8 cellular contexts compared by ENCODE assay signal in the genomic region with DNA sequence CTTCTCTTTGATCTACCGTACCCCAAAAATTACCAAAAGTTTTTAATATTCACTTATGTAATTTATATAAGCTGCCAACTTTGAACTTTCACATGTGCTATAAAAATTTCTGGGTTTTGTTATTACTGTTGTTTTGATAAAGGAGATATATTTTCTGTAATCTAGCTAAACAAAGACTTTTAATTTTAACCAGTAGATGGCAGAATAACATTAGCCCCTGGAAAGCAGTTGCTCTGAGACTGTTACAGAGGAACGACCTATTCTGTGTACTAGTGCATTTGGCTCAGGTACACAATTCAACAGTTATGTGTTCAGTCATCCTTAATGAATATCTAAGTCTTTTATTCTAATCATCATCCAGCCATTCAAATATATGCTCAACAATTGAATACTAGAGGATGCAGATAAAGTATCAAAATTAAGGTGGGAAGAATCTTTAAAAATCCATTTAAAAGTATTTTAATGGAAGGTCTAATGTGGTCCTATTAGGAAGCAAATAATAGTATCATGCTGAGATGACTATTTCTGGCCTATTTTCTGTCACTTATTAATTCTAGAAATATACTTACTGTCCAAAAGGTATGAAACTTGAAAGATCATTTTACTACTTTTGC. TPM values are rescaled to one million over a fixed set of nuclear protein-coding genes. Genes with fewer than 3 reads are reported as not detected.
DNase-seq lines count a peak whose midpoint lies in the region; ATAC-seq, FAIRE-seq and TF ChIP-seq lines count a peak whose summit lies in the region.

No MANE protein-coding gene starts in this region.

- H3K56ac ChIP-seq in mesendoderm (ENCODE audit: low read length): no peak overlapping the region

- no peak overlapping the region for H3K23ac ChIP-seq in mesendoderm (ENCODE audit: low read length)

- no peak overlapping the region for H3K18ac ChIP-seq in mesendoderm (ENCODE audit: low read length)

- H3K36me3 ChIP-seq in mesendoderm (ENCODE audit: control insufficient read depth, insufficient read depth, low read length): no peaks in the 10 kb centered on the region

- FAIRE-seq in D721Med (lab: Jason Lieb, UNC) (peak; percentile 56), GM19239 (lab: Jason Lieb, UNC) (peak; percentile 90)

- H3K4ac ChIP-seq in mesendoderm (ENCODE audit: low read depth, low read length): no peak overlapping the region

- no peak for DNase-seq in D721Med (ENCODE audit: insufficient read length, low spot score)
- peak; percentile 12 for DNase-seq in GM19239 (ENCODE audit: insufficient read length, low spot score)
- peak; percentile 60 for DNase-seq in NCI-H82 (lab: John Stamatoyannopoulos, UW)
- DNase-seq in coronary artery (ENCODE audit: low spot score): no peak
- peak; percentile 35 for DNase-seq in mesendoderm
- DNase-seq in middle frontal gyrus (ENCODE audit: extremely low spot score, low spot score): no peak

- peaks cover 8% of the 10 kb centered on the region for H3K79me2 ChIP-seq in mesendoderm (ENCODE audit: control insufficient read depth, insufficient read depth, low read length)

- ATAC-seq in HG03175 (IDR thresholded peaks at IDR 0.05; ENCODE audit: unreplicated experiment) (peak; percentile 88), HG03520 (IDR thresholded peaks at IDR 0.05; ENCODE audit: unreplicated experiment) (no peak)

- peaks cover 2% of the 10 kb centered on the region for H3K79me1 ChIP-seq in mesendoderm (ENCODE audit: low read length)

- H4K5ac ChIP-seq in mesendoderm (ENCODE audit: low read length): no peak overlapping the region

- WGBS in mesendoderm (ENCODE audit: extremely low coverage, insufficient coverage, low lambda C conversion rate): no CpG with 5 or more reads among the region's 2 CpGs

- H3K4me3 ChIP-seq in coronary artery (no peak overlapping the region), mesendoderm (ENCODE audit: low read length) (no peak overlapping the region)

- H3K27ac ChIP-seq in coronary artery: no peak overlapping the region
- no peak overlapping the region for H3K27ac ChIP-seq in mesendoderm (ENCODE audit: low read depth, low read length)

- H2AK5ac ChIP-seq in mesendoderm (ENCODE audit: low read length): no peak overlapping the region

- H4K8ac ChIP-seq in mesendoderm (ENCODE audit: low read depth, low read length): no peak overlapping the region

- no peak overlapping the region for H2BK15ac ChIP-seq in mesendoderm (replicated peaks; ENCODE audit: low read depth)

- no peak overlapping the region for H2BK5ac ChIP-seq in mesendoderm (ENCODE audit: low read length)

- TF ChIP-seq CTCF in D721Med (IDR thresholded peaks at IDR 0.05; ENCODE audit: insufficient read depth, missing control alignments): peak; percentile 69
- TF ChIP-seq CTCF in coronary artery (IDR thresholded peaks at IDR 0.05): peak; percentile 28

- H3K4me2 ChIP-seq in mesendoderm (ENCODE audit: low read length): no peak overlapping the region

- H3K4me1 ChIP-seq in mesendoderm (ENCODE audit: control insufficient read depth, low read depth, low read length): no peaks in the 10 kb centered on the region

- H2BK120ac ChIP-seq in mesendoderm (ENCODE audit: low read depth, low read length): no peak overlapping the region

- H3K9ac ChIP-seq in mesendoderm (ENCODE audit: low read length): no peak overlapping the region

- H3K27me3 ChIP-seq in mesendoderm (ENCODE audit: insufficient read depth, low read length, poor library complexity): no peaks in the 10 kb centered on the region

RNA-seq across cellular contexts. Expression of a gene that starts 8.6 kb away (rescaled TPM):
- polyA plus RNA-seq in mesendoderm (2013, experiment 1 of 2): 9.2 TPM
- polyA plus RNA-seq in mesendoderm (2013, experiment 2 of 2): 9.1 TPM

RNA-seq across cellular contexts. Expression of a gene that starts 21.5 kb away (rescaled TPM):
- polyA plus RNA-seq in mesendoderm (2013, experiment 1 of 2): not detected
- polyA plus RNA-seq in mesendoderm (2013, experiment 2 of 2): not detected

RNA-seq across cellular contexts. Expression of a gene that starts 24.1 kb away (rescaled TPM):
- not detected for polyA plus RNA-seq in mesendoderm (2013, experiment 1 of 2)
- not detected for polyA plus RNA-seq in mesendoderm (2013, experiment 2 of 2)

RNA-seq across cellular contexts. Expression of a gene that starts 41.2 kb away (rescaled TPM):
- not detected for polyA plus RNA-seq in mesendoderm (2013, experiment 1 of 2)
- polyA plus RNA-seq in mesendoderm (2013, experiment 2 of 2): not detected

RNA-seq across cellular contexts. Expression of a gene that starts 58.6 kb away (rescaled TPM):
- not detected for polyA plus RNA-seq in mesendoderm (2013, experiment 1 of 2)
- not detected for polyA plus RNA-seq in mesendoderm (2013, experiment 2 of 2)

Comparison
In these comparisons a context has a peak if more than half of its experiments do, and no peak if none do; other contexts are left out.
1. DNase-seq: peak in GM19239 (single experiment), NCI-H82 (single experiment) and mesendoderm (single experiment); none in D721Med (single experiment), coronary artery (single experiment) and middle frontal gyrus (single experiment).